ENCODE assay signal across 1 cellular context in genomic region chr17:4014148-4014927, GRCh38.
TF ChIP-seq lines count a peak whose summit lies in the region.

No MANE protein-coding gene starts in this region.

TF ChIP-seq in HepG2, 621 proteins besides CTCF, POLR2A, EP300 and RAD21 (continued from another document and continues in another):
- TF ChIP-seq, protein P1, sequence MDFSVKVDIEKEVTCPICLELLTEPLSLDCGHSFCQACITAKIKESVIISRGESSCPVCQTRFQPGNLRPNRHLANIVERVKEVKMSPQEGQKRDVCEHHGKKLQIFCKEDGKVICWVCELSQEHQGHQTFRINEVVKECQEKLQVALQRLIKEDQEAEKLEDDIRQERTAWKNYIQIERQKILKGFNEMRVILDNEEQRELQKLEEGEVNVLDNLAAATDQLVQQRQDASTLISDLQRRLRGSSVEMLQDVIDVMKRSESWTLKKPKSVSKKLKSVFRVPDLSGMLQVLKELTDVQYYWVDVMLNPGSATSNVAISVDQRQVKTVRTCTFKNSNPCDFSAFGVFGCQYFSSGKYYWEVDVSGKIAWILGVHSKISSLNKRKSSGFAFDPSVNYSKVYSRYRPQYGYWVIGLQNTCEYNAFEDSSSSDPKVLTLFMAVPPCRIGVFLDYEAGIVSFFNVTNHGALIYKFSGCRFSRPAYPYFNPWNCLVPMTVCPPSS (IDR thresholded peaks at IDR 0.05), result no peak
- TF ChIP-seq HNRNPLL (IDR thresholded peaks at IDR 0.05; ENCODE audit: low read depth, low read length, poor library complexity, severe bottlenecking) (no peak), ZNF224 (CRISPR knock-in tag; IDR thresholded peaks at IDR 0.05) (no peak), ZNF550 (CRISPR knock-in tag; IDR thresholded peaks at IDR 0.05; ENCODE audit: borderline replicate concordance) (no peak), TAF1 (CRISPR knock-in tag; IDR thresholded peaks at IDR 0.05) (peak; percentile 25; the same call in 1 of the 2 replicates), RARG (CRISPR knock-in tag; IDR thresholded peaks at IDR 0.05; ENCODE audit: low read depth) (no peak), ZSCAN20 (CRISPR knock-in tag; IDR thresholded peaks at IDR 0.05; ENCODE audit: borderline replicate concordance) (no peak), RARA (CRISPR knock-in tag; IDR thresholded peaks at IDR 0.05) (0 out of 2 replicates have a peak, but pooled peaks have one; percentile 34), ZNF720 (CRISPR knock-in tag; IDR thresholded peaks at IDR 0.05) (no peak), ZNF569 (CRISPR knock-in tag; IDR thresholded peaks at IDR 0.05; ENCODE audit: borderline replicate concordance) (no peak), KDM5A (IDR thresholded peaks at IDR 0.05; ENCODE audit: borderline replicate concordance, low read length) (no peak), ZNF432 (CRISPR knock-in tag; IDR thresholded peaks at IDR 0.05; ENCODE audit: borderline replicate concordance) (no peak), ERF (CRISPR knock-in tag; IDR thresholded peaks at IDR 0.05) (peak; percentile 91), LCORL (IDR thresholded peaks at IDR 0.05) (no peak), LCORL (CRISPR knock-in tag; IDR thresholded peaks at IDR 0.05) (peak; percentile 94), MTF1 (CRISPR knock-in tag; IDR thresholded peaks at IDR 0.05) (no peak), MEIS2 (CRISPR knock-in tag; IDR thresholded peaks at IDR 0.05) (peak; percentile 83), YEATS2 (CRISPR knock-in tag; IDR thresholded peaks at IDR 0.05; ENCODE audit: borderline replicate concordance) (no peak), ZNF317 (CRISPR knock-in tag; IDR thresholded peaks at IDR 0.05) (peak; percentile 95), ZBTB1 (CRISPR knock-in tag; IDR thresholded peaks at IDR 0.05; ENCODE audit: borderline replicate concordance) (no peak), GLI4 (CRISPR knock-in tag; IDR thresholded peaks at IDR 0.05; ENCODE audit: borderline replicate concordance) (no peak), TBX3 (IDR thresholded peaks at IDR 0.05; ENCODE audit: borderline replicate concordance) (no peak), ZSCAN29 (CRISPR knock-in tag; conservative IDR thresholded peaks at IDR 0.05) (no peak), ATF2 (CRISPR knock-in tag; IDR thresholded peaks at IDR 0.05) (no peak), NFIB (CRISPR knock-in tag; IDR thresholded peaks at IDR 0.05; ENCODE audit: borderline replicate concordance) (no peak), ZNF20 (CRISPR knock-in tag; IDR thresholded peaks at IDR 0.05) (no peak), SMARCC2 (IDR thresholded peaks at IDR 0.05) (no peak), ZNF557 (CRISPR knock-in tag; IDR thresholded peaks at IDR 0.05) (no peak), KLF12 (CRISPR knock-in tag; IDR thresholded peaks at IDR 0.05; ENCODE audit: borderline replicate concordance) (no peak), KDM2A (CRISPR knock-in tag; IDR thresholded peaks at IDR 0.05; ENCODE audit: borderline replicate concordance, low read depth) (peak; percentile 32; the same call in 1 of the 2 replicates), WIZ (CRISPR knock-in tag; IDR thresholded peaks at IDR 0.05) (peak; percentile 90; the same call in 1 of the 2 replicates), HIVEP1 (CRISPR knock-in tag; IDR thresholded peaks at IDR 0.05) (0 out of 2 replicates have a peak, but pooled peaks have one; percentile 29), E2F1 (CRISPR knock-in tag; IDR thresholded peaks at IDR 0.05) (no peak), SNRNP70 (IDR thresholded peaks at IDR 0.05; ENCODE audit: low read depth, low read length) (no peak), PHF21A (CRISPR knock-in tag; IDR thresholded peaks at IDR 0.05) (peak; percentile 99), ZBTB43 (CRISPR knock-in tag; conservative IDR thresholded peaks at IDR 0.05) (peak; percentile 66; the same call in 1 of the 2 replicates), MED1 (CRISPR knock-in tag; IDR thresholded peaks at IDR 0.05) (peak; percentile 80), ZNF782 (CRISPR knock-in tag; IDR thresholded peaks at IDR 0.05; ENCODE audit: borderline replicate concordance) (no peak), PRDM10 (CRISPR knock-in tag; IDR thresholded peaks at IDR 0.05; ENCODE audit: low read depth) (no peak), FOSL1 (CRISPR knock-in tag; IDR thresholded peaks at IDR 0.05; ENCODE audit: borderline replicate concordance) (no peak), ZNF878 (CRISPR knock-in tag; IDR thresholded peaks at IDR 0.05) (no peak; the same call in 1 of the 2 replicates), RBFOX2 (IDR thresholded peaks at IDR 0.05; ENCODE audit: low read depth, low read length) (no peak)
- TF ChIP-seq, protein P2, sequence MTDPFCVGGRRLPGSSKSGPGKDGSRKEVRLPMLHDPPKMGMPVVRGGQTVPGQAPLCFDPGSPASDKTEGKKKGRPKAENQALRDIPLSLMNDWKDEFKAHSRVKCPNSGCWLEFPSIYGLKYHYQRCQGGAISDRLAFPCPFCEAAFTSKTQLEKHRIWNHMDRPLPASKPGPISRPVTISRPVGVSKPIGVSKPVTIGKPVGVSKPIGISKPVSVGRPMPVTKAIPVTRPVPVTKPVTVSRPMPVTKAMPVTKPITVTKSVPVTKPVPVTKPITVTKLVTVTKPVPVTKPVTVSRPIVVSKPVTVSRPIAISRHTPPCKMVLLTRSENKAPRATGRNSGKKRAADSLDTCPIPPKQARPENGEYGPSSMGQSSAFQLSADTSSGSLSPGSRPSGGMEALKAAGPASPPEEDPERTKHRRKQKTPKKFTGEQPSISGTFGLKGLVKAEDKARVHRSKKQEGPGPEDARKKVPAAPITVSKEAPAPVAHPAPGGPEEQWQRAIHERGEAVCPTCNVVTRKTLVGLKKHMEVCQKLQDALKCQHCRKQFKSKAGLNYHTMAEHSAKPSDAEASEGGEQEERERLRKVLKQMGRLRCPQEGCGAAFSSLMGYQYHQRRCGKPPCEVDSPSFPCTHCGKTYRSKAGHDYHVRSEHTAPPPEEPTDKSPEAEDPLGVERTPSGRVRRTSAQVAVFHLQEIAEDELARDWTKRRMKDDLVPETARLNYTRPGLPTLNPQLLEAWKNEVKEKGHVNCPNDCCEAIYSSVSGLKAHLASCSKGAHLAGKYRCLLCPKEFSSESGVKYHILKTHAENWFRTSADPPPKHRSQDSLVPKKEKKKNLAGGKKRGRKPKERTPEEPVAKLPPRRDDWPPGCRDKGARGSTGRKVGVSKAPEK (CRISPR knock-in tag; IDR thresholded peaks at IDR 0.05; ENCODE audit: borderline replicate concordance), result no peak
- TF ChIP-seq, protein P3, sequence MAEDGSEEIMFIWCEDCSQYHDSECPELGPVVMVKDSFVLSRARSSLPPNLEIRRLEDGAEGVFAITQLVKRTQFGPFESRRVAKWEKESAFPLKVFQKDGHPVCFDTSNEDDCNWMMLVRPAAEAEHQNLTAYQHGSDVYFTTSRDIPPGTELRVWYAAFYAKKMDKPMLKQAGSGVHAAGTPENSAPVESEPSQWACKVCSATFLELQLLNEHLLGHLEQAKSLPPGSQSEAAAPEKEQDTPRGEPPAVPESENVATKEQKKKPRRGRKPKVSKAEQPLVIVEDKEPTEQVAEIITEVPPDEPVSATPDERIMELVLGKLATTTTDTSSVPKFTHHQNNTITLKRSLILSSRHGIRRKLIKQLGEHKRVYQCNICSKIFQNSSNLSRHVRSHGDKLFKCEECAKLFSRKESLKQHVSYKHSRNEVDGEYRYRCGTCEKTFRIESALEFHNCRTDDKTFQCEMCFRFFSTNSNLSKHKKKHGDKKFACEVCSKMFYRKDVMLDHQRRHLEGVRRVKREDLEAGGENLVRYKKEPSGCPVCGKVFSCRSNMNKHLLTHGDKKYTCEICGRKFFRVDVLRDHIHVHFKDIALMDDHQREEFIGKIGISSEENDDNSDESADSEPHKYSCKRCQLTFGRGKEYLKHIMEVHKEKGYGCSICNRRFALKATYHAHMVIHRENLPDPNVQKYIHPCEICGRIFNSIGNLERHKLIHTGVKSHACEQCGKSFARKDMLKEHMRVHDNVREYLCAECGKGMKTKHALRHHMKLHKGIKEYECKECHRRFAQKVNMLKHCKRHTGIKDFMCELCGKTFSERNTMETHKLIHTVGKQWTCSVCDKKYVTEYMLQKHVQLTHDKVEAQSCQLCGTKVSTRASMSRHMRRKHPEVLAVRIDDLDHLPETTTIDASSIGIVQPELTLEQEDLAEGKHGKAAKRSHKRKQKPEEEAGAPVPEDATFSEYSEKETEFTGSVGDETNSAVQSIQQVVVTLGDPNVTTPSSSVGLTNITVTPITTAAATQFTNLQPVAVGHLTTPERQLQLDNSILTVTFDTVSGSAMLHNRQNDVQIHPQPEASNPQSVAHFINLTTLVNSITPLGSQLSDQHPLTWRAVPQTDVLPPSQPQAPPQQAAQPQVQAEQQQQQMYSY (CRISPR knock-in tag; IDR thresholded peaks at IDR 0.05), result no peak
- TF ChIP-seq, protein P4, sequence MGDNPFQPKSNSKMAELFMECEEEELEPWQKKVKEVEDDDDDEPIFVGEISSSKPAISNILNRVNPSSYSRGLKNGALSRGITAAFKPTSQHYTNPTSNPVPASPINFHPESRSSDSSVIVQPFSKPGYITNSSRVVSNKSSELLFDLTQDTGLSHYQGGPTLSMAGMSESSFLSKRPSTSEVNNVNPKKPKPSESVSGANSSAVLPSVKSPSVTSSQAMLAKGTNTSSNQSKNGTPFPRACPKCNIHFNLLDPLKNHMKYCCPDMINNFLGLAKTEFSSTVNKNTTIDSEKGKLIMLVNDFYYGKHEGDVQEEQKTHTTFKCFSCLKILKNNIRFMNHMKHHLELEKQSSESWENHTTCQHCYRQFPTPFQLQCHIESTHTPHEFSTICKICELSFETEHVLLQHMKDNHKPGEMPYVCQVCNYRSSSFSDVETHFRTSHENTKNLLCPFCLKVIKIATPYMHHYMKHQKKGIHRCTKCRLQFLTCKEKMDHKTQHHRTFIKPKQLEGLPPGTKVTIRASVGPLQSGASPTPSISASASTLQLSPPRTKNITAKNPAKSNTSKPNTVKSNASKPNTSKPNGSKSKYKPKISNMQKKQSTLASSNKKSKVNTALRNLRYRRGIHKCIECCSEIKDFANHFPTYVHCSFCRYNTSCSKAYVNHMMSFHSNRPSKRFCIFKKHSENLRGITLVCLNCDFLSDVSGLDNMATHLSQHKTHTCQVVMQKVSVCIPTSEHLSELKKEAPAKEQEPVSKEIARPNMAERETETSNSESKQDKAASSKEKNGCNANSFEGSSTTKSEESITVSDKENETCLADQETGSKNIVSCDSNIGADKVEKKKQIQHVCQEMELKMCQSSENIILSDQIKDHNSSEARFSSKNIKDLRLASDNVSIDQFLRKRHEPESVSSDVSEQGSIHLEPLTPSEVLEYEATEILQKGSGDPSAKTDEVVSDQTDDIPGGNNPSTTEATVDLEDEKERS (CRISPR knock-in tag; IDR thresholded peaks at IDR 0.05), result no peak; the same call in 1 of the 2 replicates
- TF ChIP-seq, protein P5, sequence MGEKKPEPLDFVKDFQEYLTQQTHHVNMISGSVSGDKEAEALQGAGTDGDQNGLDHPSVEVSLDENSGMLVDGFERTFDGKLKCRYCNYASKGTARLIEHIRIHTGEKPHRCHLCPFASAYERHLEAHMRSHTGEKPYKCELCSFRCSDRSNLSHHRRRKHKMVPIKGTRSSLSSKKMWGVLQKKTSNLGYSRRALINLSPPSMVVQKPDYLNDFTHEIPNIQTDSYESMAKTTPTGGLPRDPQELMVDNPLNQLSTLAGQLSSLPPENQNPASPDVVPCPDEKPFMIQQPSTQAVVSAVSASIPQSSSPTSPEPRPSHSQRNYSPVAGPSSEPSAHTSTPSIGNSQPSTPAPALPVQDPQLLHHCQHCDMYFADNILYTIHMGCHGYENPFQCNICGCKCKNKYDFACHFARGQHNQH (CRISPR knock-in tag; IDR thresholded peaks at IDR 0.05), result peak; percentile 75; the same call in 1 of the 2 replicates
